ENCODE assay signal across 9 cellular contexts in genomic region chr1:98044766-98045165, GRCh38.
DNase-seq lines count a peak whose midpoint lies in the region; ATAC-seq and TF ChIP-seq lines count a peak whose summit lies in the region.
"Had no signal": no experiment of that assay in that cellular context is flagged by ENCODE, and none has a peak within 500 bp of the region (broad histone marks: within the 10 kb centered on the region; RNA-seq: fewer than 3 reads in every experiment).

No MANE protein-coding gene starts in this region.

- no peaks in the 10 kb centered on the region for H3K9me3 ChIP-seq in IMR-90 (ENCODE audit: control insufficient read depth, insufficient read depth, low read length)
- no peaks in the 10 kb centered on the region for H3K9me3 ChIP-seq in naive thymus-derived CD4-positive, alpha-beta T cell (ENCODE audit: control insufficient read depth in 2 of 3, low read length in 3 of 3)

- WGBS in IMR-90 (ENCODE audit: extremely low coverage in 2 of 2, insufficient read length in 1 of 2), 2 experiments = 43% methylated on average over 5 of the region's 16 CpGs; no CpG with 5 or more reads in 1 of the 2 experiments

- peak overlapping the region; percentile 41 for H2BK20ac ChIP-seq in IMR-90 (ENCODE audit: low read depth, low read length)

- peak overlapping the region; percentile 57 for H4K91ac ChIP-seq in IMR-90 (ENCODE audit: insufficient read depth, low read depth, low read length)

- peak overlapping the region; percentile 64 for H2BK120ac ChIP-seq in IMR-90 (ENCODE audit: low read depth, low read length)

- no peak for DNase-seq in BJ (ENCODE audit: low read depth)
- no peak for DNase-seq in IMR-90
- DNase-seq in choroid plexus epithelial cell (ENCODE audit: low read depth) = no peak
- no peak for DNase-seq in naive thymus-derived CD4-positive, alpha-beta T cell
- DNase-seq in NOMO-1 treated with dmso at 0.1 percent for 144 hours (lab: John Stamatoyannopoulos, UW; ENCODE audit: unreplicated experiment) = no peak
- DNase-seq in germinal center (ENCODE audit: low spot score) = no peak
- no peak for DNase-seq in NK-92 treated with Interleukin-12 subunit alpha and Interleukin-12 subunit beta, amount 100 ng/mL, for 24 hours (lab: John Stamatoyannopoulos, UW)

- BruUV-seq in IMR-90 (replicated peaks; lab: Mats Ljungman, UMichigan) = no TSS peak

- peak overlapping the region; percentile 83 for H3K23ac ChIP-seq in IMR-90 (ENCODE audit: low read depth, low read length)

- TF ChIP-seq RAD21 in IMR-90 (IDR thresholded peaks at IDR 0.05; ENCODE audit: low read length) = no peak

- H3K36me3 Mint-ChIP-seq in naive thymus-derived CD4-positive, alpha-beta T cell = peaks cover 0 to 4% (median 0%) of the 10 kb centered on the region in 5 donors

- H3K36me3 ChIP-seq in BJ (ENCODE audit: control insufficient read depth, insufficient read depth, low read length) (no peaks in the 10 kb centered on the region), IMR-90 (ENCODE audit: control insufficient read depth, insufficient read depth, low read length) (no peaks in the 10 kb centered on the region)
- no peaks in the 10 kb centered on the region for H3K36me3 ChIP-seq in naive thymus-derived CD4-positive, alpha-beta T cell (ENCODE audit: control insufficient read depth in 2 of 3, insufficient read depth in 3 of 3, low read length in 3 of 3)

- intact Hi-C loops in IMR-90 (cut with micrococcal nuclease) = loop anchor here (2.0 to 10.0 kb wide), 4 partner anchors 36 to 907 kb away; no protein-coding TSS in a partner anchor
- intact Hi-C loops in naive thymus-derived CD4-positive, alpha-beta T cell (cut with micrococcal nuclease) = loop anchor here in 1 of 2 donors (10.0 kb wide), 1 partner anchor 450 kb away; no protein-coding TSS in a partner anchor

- H3K4me1 ChIP-seq in IMR-90 (ENCODE audit: control insufficient read depth, insufficient read depth, low read length) = peaks cover 5% of the 10 kb centered on the region
- peaks cover 6 to 16% of the 10 kb centered on the region in 2 donors for H3K4me1 ChIP-seq in naive thymus-derived CD4-positive, alpha-beta T cell (ENCODE audit: control insufficient read depth in 2 of 2, insufficient read depth in 2 of 2, low read length in 2 of 2)

- H3K9me1 ChIP-seq in IMR-90 (ENCODE audit: insufficient read depth, low read length) = 0 out of 2 replicates have a peak, but pooled peaks cover 6% of the 10 kb centered on the region

- H4K8ac ChIP-seq in IMR-90 (ENCODE audit: low read depth in 2 of 2, low read length in 2 of 2) = peak overlapping the region; percentile 55 to 83

- peak overlapping the region; percentile 48 for H2BK5ac ChIP-seq in IMR-90 (ENCODE audit: low read depth, low read length, poor library complexity, severe bottlenecking)

- peaks cover 13 to 43% (median 37%) of the 10 kb centered on the region in 7 donors for H3K4me1 Mint-ChIP-seq in naive thymus-derived CD4-positive, alpha-beta T cell

- TF ChIP-seq POLR2A in IMR-90 (IDR thresholded peaks at IDR 0.05; ENCODE audit: low read depth, low read length) = no peak

- peaks cover 0 to 10% (median 2%) of the 10 kb centered on the region in 11 donors for H3K9me3 Mint-ChIP-seq in naive thymus-derived CD4-positive, alpha-beta T cell

- peak overlapping the region; percentile 96 for H2AFZ ChIP-seq in IMR-90 (replicated peaks; ENCODE audit: low read length, poor library complexity)

- peak overlapping the region; percentile 35; the same call in 1 of the 2 replicates for H3K27ac ChIP-seq in IMR-90 (ENCODE audit: insufficient read depth, low read length)
- H3K27ac ChIP-seq in naive thymus-derived CD4-positive, alpha-beta T cell (ENCODE audit: low read depth, low read length) = no peak overlapping the region
- H3K27ac ChIP-seq: foreskin keratinocyte had no signal

- peak overlapping the region; percentile 86 for H2AK5ac ChIP-seq in IMR-90 (ENCODE audit: low read depth, low read length)

- no peak for ATAC-seq in IMR-90 (ENCODE audit: low read depth)
- ATAC-seq in naive thymus-derived CD4-positive, alpha-beta T cell = no peak
- no peak for ATAC-seq in HG03469 (IDR thresholded peaks at IDR 0.05; ENCODE audit: unreplicated experiment)

- dilution Hi-C loops in IMR-90 (cut with HindIII; ENCODE audit: low sequenced_read_pairs, unreplicated experiment) = no loop called here

- TF ChIP-seq CTCF in BJ (IDR thresholded peaks at IDR 0.05; ENCODE audit: insufficient read depth, low read depth, low read length) (no peak), IMR-90 (conservative IDR thresholded peaks at IDR 0.05; ENCODE audit: low read depth, low read length) (no peak), choroid plexus epithelial cell (conservative IDR thresholded peaks at IDR 0.05; ENCODE audit: low read depth, low read length) (no peak)

- peaks cover 11 to 26% of the 10 kb centered on the region in 2 experiments; a peak in 3 of 4 replicates for H3K79me1 ChIP-seq in IMR-90 (ENCODE audit: low read depth in 1 of 2, low read length in 2 of 2)

- H3K14ac ChIP-seq in IMR-90 (replicated peaks; ENCODE audit: low read depth, low read length) = peak overlapping the region; percentile 82

- peak overlapping the region; percentile 65 for H3K9ac ChIP-seq in IMR-90 (ENCODE audit: low read depth, low read length)

- POLR2A ChIA-PET in BJ (lab: Charles Lee) (no interaction called here), IMR-90 (lab: Charles Lee; ENCODE audit: unreplicated experiment) (no interaction called here)
- POLR2A ChIA-PET in naive thymus-derived CD4-positive, alpha-beta T cell (lab: Charles Lee) = no interaction called here

- H3K4me3 ChIP-seq in BJ (ENCODE audit: low read depth, low read length) (peak overlapping the region; percentile 56), IMR-90 (ENCODE audit: insufficient read depth, low read depth, low read length) (peak overlapping the region; percentile 95), choroid plexus epithelial cell (ENCODE audit: low read depth, low read length) (peak overlapping the region; percentile 83)
- peak overlapping the region; percentile 4 for H3K4me3 ChIP-seq in naive thymus-derived CD4-positive, alpha-beta T cell (ENCODE audit: low read length)

- H2AK9ac ChIP-seq in IMR-90 (replicated peaks; ENCODE audit: low read depth, low read length, poor library complexity) = peak overlapping the region; percentile 93

- H3K27me3 Mint-ChIP-seq in naive thymus-derived CD4-positive, alpha-beta T cell = peaks cover 64 to 78% (median 67%) of the 10 kb centered on the region in 5 donors

- peak overlapping the region; percentile 91 for H3K4me2 ChIP-seq in IMR-90 (ENCODE audit: low read depth, low read length)

- no peak overlapping the region for H3K27ac Mint-ChIP-seq in naive thymus-derived CD4-positive, alpha-beta T cell

- CTCF ChIA-PET in BJ (lab: Yijun Ruan, JAX) (interaction anchor here (0.7 kb wide), 1 partner anchor 424 kb away, joined by 3 read pairs; no protein-coding TSS in a partner anchor), IMR-90 (lab: Yijun Ruan, JAX) (no interaction called here)
- CTCF ChIA-PET in naive thymus-derived CD4-positive, alpha-beta T cell (lab: Charles Lee) = no interaction called here

- H2BK15ac ChIP-seq in IMR-90 (ENCODE audit: low read depth, low read length) = peak overlapping the region; percentile 94; the same call in 1 of the 3 replicates

- H3K27me3 ChIP-seq in BJ (ENCODE audit: control insufficient read depth, insufficient read depth, low read length) (no peaks in the 10 kb centered on the region), IMR-90 (ENCODE audit: control insufficient read depth, insufficient read depth, low read length) (no peaks in the 10 kb centered on the region)
- H3K27me3 ChIP-seq in naive thymus-derived CD4-positive, alpha-beta T cell (ENCODE audit: control insufficient read depth in 2 of 2, insufficient read depth in 2 of 2, low read length in 2 of 2) = peaks cover 18 to 38% of the 10 kb centered on the region in 2 donors

- H3K4ac ChIP-seq in IMR-90 (ENCODE audit: low read depth, low read length) = peak overlapping the region; percentile 78

- H3K18ac ChIP-seq in IMR-90 (ENCODE audit: low read depth, low read length) = peak overlapping the region; percentile 26

- in situ Hi-C loops in IMR-90 (cut with MboI; ENCODE audit: low sequenced_read_pairs) = loop anchor here (10.0 kb wide), 2 partner anchors 130 to 1490 kb away; no protein-coding TSS in a partner anchor

- H3K56ac ChIP-seq in IMR-90 (ENCODE audit: extremely low read depth, insufficient read depth, low read length) = no peak overlapping the region; the same call in 1 of the 2 replicates

- peak overlapping the region; percentile 48 to 86 (median 76) for H3K4me3 Mint-ChIP-seq in naive thymus-derived CD4-positive, alpha-beta T cell

- no peaks in the 10 kb centered on the region for H4K20me1 ChIP-seq in IMR-90 (ENCODE audit: insufficient read depth, low read length)

- H4K5ac ChIP-seq in IMR-90 (ENCODE audit: low read depth, low read length) = peak overlapping the region; percentile 22

TF ChIP-seq in IMR-90, 13 proteins besides CTCF, POLR2A, EP300 and RAD21:
- TF ChIP-seq NFE2L2 (IDR thresholded peaks at IDR 0.05; ENCODE audit: low read depth, low read length) = no peak
- TF ChIP-seq RCOR1 (IDR thresholded peaks at IDR 0.05; ENCODE audit: insufficient replicate concordance, low read length) = no peak
- no peak for TF ChIP-seq RFX5 (IDR thresholded peaks at IDR 0.05; ENCODE audit: low read depth, low read length)
- no peak for TF ChIP-seq ELK1 (IDR thresholded peaks at IDR 0.05; ENCODE audit: borderline replicate concordance, low read depth, low read length)
- no peak for TF ChIP-seq CEBPB (IDR thresholded peaks at IDR 0.05; ENCODE audit: low read depth, low read length)
- no peak for TF ChIP-seq BHLHE40 (IDR thresholded peaks at IDR 0.05; ENCODE audit: low read depth, low read length)
- no peak for TF ChIP-seq FOS (IDR thresholded peaks at IDR 0.05; ENCODE audit: low read depth, low read length)
- TF ChIP-seq USF2 (IDR thresholded peaks at IDR 0.05; ENCODE audit: low read depth, low read length) = no peak
- no peak for TF ChIP-seq MXI1 (IDR thresholded peaks at IDR 0.05; ENCODE audit: borderline replicate concordance, low read depth, low read length)

Comparison
In these comparisons a context has a peak if more than half of its experiments do, and no peak if none do; other contexts are left out.
1. H3K4me3 ChIP-seq: peak in every context shown above with its lines; median percentile 95 in IMR-90; 83 in choroid plexus epithelial cell; 56 in BJ; 4 in naive thymus-derived CD4-positive, alpha-beta T cell.